ENCODE assay signal across 8 cellular contexts in genomic region chr2:233857511-233858118, GRCh38. TPM values are rescaled to one million over a fixed set of nuclear protein-coding genes. Genes with fewer than 3 reads are reported as not detected.
A peak's percentile ranks its signal among the peaks of the same experiment; 100 is the strongest.
DNase-seq lines count a peak whose midpoint lies in the region; ATAC-seq and TF ChIP-seq lines count a peak whose summit lies in the region.

No MANE protein-coding gene starts in this region.

- ATAC-seq in activated CD8-positive, alpha-beta T cell treated with anti-CD3 and anti-CD28 coated beads for 36 hours, result no peak
- no peak for ATAC-seq in HG03469 (IDR thresholded peaks at IDR 0.05; ENCODE audit: unreplicated experiment)
- ATAC-seq in activated T-helper 17 cell treated with anti-CD3 and anti-CD28 coated beads, Interleukin-2, amount 50 U/mL, for 72 hours (replicated peaks), result no peak

- WGBS in sigmoid colon, 2 donors, result 31 to 32% methylated on average over 9 of the region's 9 CpGs

- CTCF ChIA-PET in activated CD8-positive, alpha-beta T cell treated with anti-CD3 and anti-CD28 coated beads for 36 hours (lab: Charles Lee), result interaction anchor here (0.6 to 2.4 kb wide), 22 partner anchors 9 to 688 kb away, joined by 3 to 23 read pairs (median 3); partner anchors contain the start of gene MSL3B

- peaks cover 2% of the 10 kb centered on the region for H3K27me3 Mint-ChIP-seq in activated CD8-positive, alpha-beta T cell treated with anti-CD3 and anti-CD28 coated beads for 36 hours
- H3K27me3 Mint-ChIP-seq in activated T-helper 17 cell treated with anti-CD3 and anti-CD28 coated beads, Interleukin-2, amount 50 U/mL, for 72 hours, result peaks cover 5% of the 10 kb centered on the region

- in situ Hi-C loops in G401 (cut with HindIII; ENCODE audit: low sequenced_read_pairs), result no loop called here

- POLR2A ChIA-PET in activated CD8-positive, alpha-beta T cell treated with anti-CD3 and anti-CD28 coated beads for 36 hours (lab: Charles Lee), result no interaction called here

- no peak overlapping the region for H3K4me3 Mint-ChIP-seq in activated CD8-positive, alpha-beta T cell treated with anti-CD3 and anti-CD28 coated beads for 36 hours
- no peak overlapping the region for H3K4me3 Mint-ChIP-seq in activated T-helper 17 cell treated with anti-CD3 and anti-CD28 coated beads, Interleukin-2, amount 50 U/mL, for 72 hours

- intact Hi-C loops in activated CD8-positive, alpha-beta T cell treated with anti-CD3 and anti-CD28 coated beads for 36 hours (cut with micrococcal nuclease), result no loop called here
- intact Hi-C loops in sigmoid colon (cut with DNase I), result no loop called here

- TF ChIP-seq POLR2A in sigmoid colon (IDR thresholded peaks at IDR 0.05), result no peak

- peaks cover 16% of the 10 kb centered on the region for H3K36me3 Mint-ChIP-seq in activated CD8-positive, alpha-beta T cell treated with anti-CD3 and anti-CD28 coated beads for 36 hours (ENCODE audit: low read depth)
- peaks cover 20% of the 10 kb centered on the region for H3K36me3 Mint-ChIP-seq in activated T-helper 17 cell treated with anti-CD3 and anti-CD28 coated beads, Interleukin-2, amount 50 U/mL, for 72 hours (ENCODE audit: low read depth)

- peak; percentile 96 for TF ChIP-seq CTCF in activated CD8-positive, alpha-beta T cell treated with anti-CD3 and anti-CD28 coated beads for 36 hours (IDR thresholded peaks at IDR 0.05)
- peak; percentile 71 for TF ChIP-seq CTCF in foreskin fibroblast (IDR thresholded peaks at IDR 0.05; ENCODE audit: low read depth, low read length)
- TF ChIP-seq CTCF in sigmoid colon (IDR thresholded peaks at IDR 0.05), result no peak

- no peaks in the 10 kb centered on the region for H3K9me3 Mint-ChIP-seq in activated CD8-positive, alpha-beta T cell treated with anti-CD3 and anti-CD28 coated beads for 36 hours
- no peaks in the 10 kb centered on the region for H3K9me3 Mint-ChIP-seq in activated T-helper 17 cell treated with anti-CD3 and anti-CD28 coated beads, Interleukin-2, amount 50 U/mL, for 72 hours

- DNase-seq in G401 (ENCODE audit: low spot score), result peak; percentile 21
- DNase-seq in NCI-H2081 treated with DMSO at 0.1 percent for 48 hours (lab: John Stamatoyannopoulos, UW), result peak; percentile 22
- DNase-seq in activated CD8-positive, alpha-beta T cell treated with anti-CD3 and anti-CD28 coated beads for 36 hours, result peak; percentile 76
- DNase-seq in foreskin fibroblast, result no peak
- peak; percentile 9 for DNase-seq in stimulated activated CD4-positive, alpha-beta T cell treated with anti-CD3 and anti-CD28 coated beads, Interleukin-2, amount 100 ng/mL, for 4 hours (ENCODE audit: low read depth)
- DNase-seq in sigmoid colon, result no peak

- no peaks in the 10 kb centered on the region for H3K9me3 ChIP-seq in sigmoid colon

- H3K27me3 ChIP-seq in sigmoid colon, result peaks cover 0 to 6% (median 0%) of the 10 kb centered on the region in 3 donors

- H3K36me3 ChIP-seq in sigmoid colon, result no peaks in the 10 kb centered on the region

- TF ChIP-seq EP300 in sigmoid colon (IDR thresholded peaks at IDR 0.05), result no peak

- H3K4me1 ChIP-seq in sigmoid colon, result peaks cover 0 to 15% (median 10%) of the 10 kb centered on the region in 4 donors

- H3K4me1 Mint-ChIP-seq in activated CD8-positive, alpha-beta T cell treated with anti-CD3 and anti-CD28 coated beads for 36 hours (ENCODE audit: low read depth), result peaks cover 16% of the 10 kb centered on the region
- peaks cover 18% of the 10 kb centered on the region for H3K4me1 Mint-ChIP-seq in activated T-helper 17 cell treated with anti-CD3 and anti-CD28 coated beads, Interleukin-2, amount 50 U/mL, for 72 hours

- H3K27ac ChIP-seq in sigmoid colon, result peak overlapping the region in 1 of 4 donors; percentile 30

- H3K27ac Mint-ChIP-seq in activated CD8-positive, alpha-beta T cell treated with anti-CD3 and anti-CD28 coated beads for 36 hours, result no peak overlapping the region
- no peak overlapping the region for H3K27ac Mint-ChIP-seq in activated T-helper 17 cell treated with anti-CD3 and anti-CD28 coated beads, Interleukin-2, amount 50 U/mL, for 72 hours

- H3K4me3 ChIP-seq in foreskin fibroblast (ENCODE audit: low read depth in 1 of 2, low read length in 2 of 2) (no peak overlapping the region), sigmoid colon (no peak overlapping the region)

RNA-seq across cellular contexts. Expression of gene HJURP, which starts 3.3 kb away (rescaled TPM):
- total RNA-seq in G401 (2014; rRNA removed; shearing (Covaris generic)), result 25.0 and 38.5 TPM in 2 replicates
- 10 to 100 TPM; 79.8 to 83.6 TPM for total RNA-seq in activated CD8-positive, alpha-beta T cell treated with anti-CD3 and anti-CD28 coated beads for 36 hours
- 1 to 10 TPM in 2 of 4 donors, under 1 TPM in 2; 0.28 to 2.1 (median 1.0) TPM for total RNA-seq in sigmoid colon
- polyA plus RNA-seq in sigmoid colon, result 1 to 10 TPM; 1.2 to 9.0 (median 3.0) TPM
- 100 to 1,000 TPM in 1 of 2 donors, 10 to 100 TPM in 1; 90.4 to 147 TPM for total RNA-seq in activated T-helper 17 cell treated with anti-CD3 and anti-CD28 coated beads, Interleukin-2, amount 50 U/mL, for 72 hours

RNA-seq across cellular contexts. Expression of gene TRPM8, which starts 59.6 kb away (rescaled TPM):
- total RNA-seq in G401 (2014; rRNA removed; shearing (Covaris generic)), result not detected in 2 replicates
- not detected for total RNA-seq in activated CD8-positive, alpha-beta T cell treated with anti-CD3 and anti-CD28 coated beads for 36 hours
- not detected for total RNA-seq in sigmoid colon
- under 1 TPM in 1 of 3 donors, not detected in 2; 0.04 TPM for polyA plus RNA-seq in sigmoid colon
- under 1 TPM in 1 of 2 donors, not detected in 1; 0.21 TPM for total RNA-seq in activated T-helper 17 cell treated with anti-CD3 and anti-CD28 coated beads, Interleukin-2, amount 50 U/mL, for 72 hours

Comparison
In these comparisons a context has a peak if more than half of its experiments do, and no peak if none do; other contexts are left out.
1. DNase-seq: peak in G401 (single experiment), NCI-H2081 treated with DMSO at 0.1 percent for 48 hours (single experiment), activated CD8-positive, alpha-beta T cell treated with anti-CD3 and anti-CD28 coated beads for 36 hours (single experiment) and stimulated activated CD4-positive, alpha-beta T cell treated with anti-CD3 and anti-CD28 coated beads, Interleukin-2, amount 100 ng/mL, for 4 hours (single experiment); none in foreskin fibroblast (0 of 2) and sigmoid colon (single experiment).
2. CTCF ChIP-seq: peak in activated CD8-positive, alpha-beta T cell treated with anti-CD3 and anti-CD28 coated beads for 36 hours (single experiment) and foreskin fibroblast (single experiment); none in sigmoid colon (0 of 4).